ENCODE assay signal across 7 cellular contexts in the genomic region with DNA sequence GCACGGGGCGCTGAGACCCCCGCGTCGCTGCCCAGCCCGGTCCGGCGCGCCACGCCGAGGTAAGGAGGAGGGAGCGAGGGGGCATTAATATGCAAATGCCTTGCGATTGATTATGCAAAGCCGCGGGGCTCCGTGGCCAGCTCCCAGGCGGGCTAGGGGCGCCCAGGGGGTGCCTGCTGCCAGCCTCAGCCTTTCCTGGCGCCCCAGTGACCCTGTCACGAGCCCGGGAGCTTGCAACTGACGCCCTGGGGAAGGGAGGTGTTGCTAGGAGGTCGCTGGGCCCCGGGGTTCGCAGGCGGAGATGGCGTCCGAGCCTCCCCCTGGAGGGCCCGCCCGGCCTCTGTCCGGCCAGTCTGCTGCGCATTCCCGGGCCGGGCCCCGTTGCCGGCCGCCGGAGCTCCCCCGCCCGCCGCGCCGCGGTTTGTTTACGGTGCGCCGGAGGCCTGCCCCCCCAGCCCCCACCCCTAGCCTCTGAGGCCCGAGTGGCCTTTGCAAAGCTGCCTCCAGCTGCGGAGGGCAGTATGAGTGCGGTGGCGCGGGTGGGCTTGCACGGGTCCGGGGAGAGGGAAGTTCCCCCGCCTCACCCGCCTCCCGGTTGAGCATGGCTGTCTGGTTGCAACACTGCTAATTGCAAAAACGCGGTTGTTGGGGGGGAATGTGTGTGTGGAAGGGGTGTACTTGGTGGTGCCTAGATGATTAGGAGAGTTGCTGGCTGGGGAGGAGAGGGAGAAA. TPM values are rescaled to one million over a fixed set of nuclear protein-coding genes. Genes with fewer than 3 reads are reported as not detected.
DNase-seq lines count a peak whose midpoint lies in the region; ATAC-seq, FAIRE-seq and TF ChIP-seq lines count a peak whose summit lies in the region.

No MANE protein-coding gene starts in this region.

- peaks cover 2% of the 10 kb centered on the region for H3K27me3 ChIP-seq in bronchial epithelial cell (ENCODE audit: control insufficient read depth, insufficient read depth, low read length)

- no peak for TF ChIP-seq CTCF in bronchial epithelial cell (IDR thresholded peaks at IDR 0.05; ENCODE audit: insufficient read depth, low read length, severe bottlenecking)

- peaks cover 15% of the 10 kb centered on the region for H3K27me3 Mint-ChIP-seq in stimulated activated naive CD8-positive, alpha-beta T cell treated with anti-CD3 and anti-CD28 coated beads, Interleukin-15, amount 100 ng/mL, for 72 hours

- peak overlapping the region; percentile 71 for H3K4me3 ChIP-seq in bronchial epithelial cell (ENCODE audit: low read depth, low read length)

- no peaks in the 10 kb centered on the region for H3K36me3 ChIP-seq in bronchial epithelial cell (ENCODE audit: control insufficient read depth, insufficient read depth, low read length)

- FAIRE-seq in bronchial epithelial cell (lab: Jason Lieb, UNC), result no peak

- H3K27ac Mint-ChIP-seq in stimulated activated naive CD8-positive, alpha-beta T cell treated with anti-CD3 and anti-CD28 coated beads, Interleukin-15, amount 100 ng/mL, for 72 hours, result peak overlapping the region; percentile 85 to 91

- peaks cover 58% of the 10 kb centered on the region for H3K4me1 Mint-ChIP-seq in stimulated activated naive CD8-positive, alpha-beta T cell treated with anti-CD3 and anti-CD28 coated beads, Interleukin-15, amount 100 ng/mL, for 72 hours

- H3K9me3 Mint-ChIP-seq in stimulated activated naive CD8-positive, alpha-beta T cell treated with anti-CD3 and anti-CD28 coated beads, Interleukin-15, amount 100 ng/mL, for 72 hours, result no peaks in the 10 kb centered on the region

- ATAC-seq in GM18502 (IDR thresholded peaks at IDR 0.05; ENCODE audit: poor library complexity, unreplicated experiment) (peak; percentile 57), HG02885 (IDR thresholded peaks at IDR 0.05; ENCODE audit: poor library complexity, unreplicated experiment) (peak; percentile 42), left colon (peak; percentile 58), GM18519 (IDR thresholded peaks at IDR 0.05; ENCODE audit: low FRiP score, unreplicated experiment) (no peak)
- ATAC-seq in stimulated activated naive CD8-positive, alpha-beta T cell treated with anti-CD3 and anti-CD28 coated beads, Interleukin-15, amount 100 ng/mL, for 72 hours, result peak; percentile 60

- DNase-seq in RPMI8226 (peak; percentile 36), bronchial epithelial cell (ENCODE audit: low read depth) (no peak), left colon (peak; percentile 63 to 66)
- peak in 1 of 2 donors; percentile 29 for DNase-seq in stimulated activated naive CD8-positive, alpha-beta T cell treated with anti-CD3 and anti-CD28 coated beads, Interleukin-15, amount 100 ng/mL, for 72 hours

- intact Hi-C loops in left colon (cut with DNase I, micrococcal nuclease), result no loop called here

- H3K4me3 Mint-ChIP-seq in stimulated activated naive CD8-positive, alpha-beta T cell treated with anti-CD3 and anti-CD28 coated beads, Interleukin-15, amount 100 ng/mL, for 72 hours, result peak overlapping the region; percentile 88 to 94

RNA-seq across cellular contexts. Expression of a gene that starts 0.4 kb away (rescaled TPM):
- total RNA-seq in bronchial epithelial cell (4.2 and 5.8 TPM in 2 replicates), left colon (10 to 100 TPM; 48.4 to 56.3 TPM)

RNA-seq across cellular contexts. Expression of a gene that starts 9.0 kb away (rescaled TPM):
- total RNA-seq in bronchial epithelial cell (23.0 and 25.0 TPM in 2 replicates), left colon (100 to 1,000 TPM in 1 of 2 donors, 10 to 100 TPM in 1; 63.4 to 108 TPM)

RNA-seq across cellular contexts. Expression of a gene that starts 37.2 kb away (rescaled TPM):
- total RNA-seq in bronchial epithelial cell, result 0.51 and 0.79 TPM in 2 replicates
- total RNA-seq in left colon, result 10 to 100 TPM; 16.9 to 19.8 TPM

RNA-seq across cellular contexts. Expression of a gene that starts 48.0 kb away (rescaled TPM):
- total RNA-seq in bronchial epithelial cell, result under 0.01 TPM in 1 of 2 replicates, not detected in the other
- total RNA-seq in left colon, result under 1 TPM; 0.20 to 0.67 TPM

RNA-seq across cellular contexts. Expression of a gene that starts 58.6 kb away (rescaled TPM):
- total RNA-seq in bronchial epithelial cell (27.1 and 32.5 TPM in 2 replicates), left colon (10 to 100 TPM; 77.4 to 82.0 TPM)

Comparison
In these comparisons a context has a peak if more than half of its experiments do, and no peak if none do; other contexts are left out.
1. RNA of a gene that starts 37.2 kb away (total RNA-seq): 16.9 to 19.8 TPM in left colon; 0.51 to 0.79 TPM in bronchial epithelial cell; every median in the first group is over 10 times any median in the second.